Comparison of ENCODE assay signal across 28 cellular contexts in the genomic region with DNA sequence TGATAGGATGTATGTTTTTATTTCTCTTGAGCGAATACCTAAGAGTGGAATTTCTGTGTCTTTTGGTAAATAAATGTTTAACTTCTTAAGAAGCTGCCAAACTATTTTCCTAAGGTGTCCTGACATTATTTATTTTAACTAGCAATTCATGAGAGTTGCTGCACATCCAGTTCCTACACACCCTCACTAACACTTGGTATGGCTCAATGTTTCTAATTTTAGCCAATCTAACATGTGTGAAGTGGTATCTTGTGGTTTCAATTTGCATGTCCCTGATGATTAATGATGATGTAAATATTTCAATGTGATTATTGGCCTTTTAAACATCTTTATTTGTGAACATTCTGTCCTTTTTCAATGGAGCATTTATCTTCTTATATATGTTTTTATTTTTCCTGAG.
"Had no signal": no experiment of that assay in that cellular context is flagged by ENCODE, and none has a peak within 500 bp of the region (broad histone marks: within the 10 kb centered on the region; RNA-seq: fewer than 3 reads in every experiment).

No MANE protein-coding gene starts in this region.

- H3K9ac ChIP-seq: parathyroid adenoma had no signal

- H3K4me3 ChIP-seq: adrenal gland, colonic mucosa, left ventricle myocardium inferior, psoas muscle, sigmoid colon, spleen, suprapubic skin, tibial artery had no signal

- ATAC-seq: activated CD4-positive, CD25-positive, alpha-beta regulatory T cell treated with anti-CD3 and anti-CD28 coated beads, Interleukin-2, amount 50 U/mL, for 24 hours; naive thymus-derived CD4-positive, alpha-beta T cell; psoas muscle; T-helper 17 cell had no signal

- H2AFZ ChIP-seq: parathyroid adenoma had no signal

- DNase-seq: activated CD4-positive, alpha-beta T cell treated with anti-CD3 and anti-CD28 coated beads for 48 hours; activated CD4-positive, alpha-beta T cell treated with anti-CD3 and anti-CD28 coated beads, Interleukin-2, amount 50 U/mL, for 48 hours; activated CD8-positive, alpha-beta memory T cell treated with anti-CD3 and anti-CD28 coated beads, Interleukin-2, amount 50 U/mL, for 4 hours; activated effector memory CD4-positive, alpha-beta T cell treated with anti-CD3 and anti-CD28 coated beads, Interleukin-2, amount 50 U/mL, for 16 hours; activated naive CD4-positive, alpha-beta T cell treated with anti-CD3 and anti-CD28 coated beads for 36 hours; activated naive CD8-positive, alpha-beta T cell treated with anti-CD3 and anti-CD28 coated beads for 36 hours; activated T-cell treated with anti-CD3 and anti-CD28 coated beads, Interleukin-2, amount 50 U/mL, for 1 hour; adrenal gland; aorta; brain microvascular endothelial cell; colonic mucosa; effector CD8-positive, alpha-beta T cell; erythroblast; left ventricle myocardium inferior; naive thymus-derived CD4-positive, alpha-beta T cell; nucleus accumbens; psoas muscle; sigmoid colon; spleen; stimulated activated naive CD4-positive, alpha-beta T cell; SW 1271; T-helper 17 cell; T1000; tibial artery; WERI-Rb-1 had no signal

- H3K27ac ChIP-seq: adrenal gland, brain microvascular endothelial cell, colonic mucosa, left ventricle myocardium inferior, parathyroid adenoma, psoas muscle, sigmoid colon, spleen, suprapubic skin, tibial artery, WERI-Rb-1 had no signal

- H3K36me3 ChIP-seq: adrenal gland, brain microvascular endothelial cell, colonic mucosa, left ventricle myocardium inferior, sigmoid colon, spleen, suprapubic skin, tibial artery, WERI-Rb-1 had no signal

- H3K27me3 ChIP-seq: adrenal gland, brain microvascular endothelial cell, colonic mucosa, sigmoid colon, spleen, suprapubic skin, tibial artery had no signal

- H3K79me2 ChIP-seq: parathyroid adenoma had no signal

- H3K9me3 ChIP-seq: adrenal gland, colonic mucosa, psoas muscle, sigmoid colon, spleen, suprapubic skin, tibial artery had no signal

- H3K4me1 ChIP-seq: adrenal gland, colonic mucosa, left ventricle myocardium inferior, parathyroid adenoma, psoas muscle, sigmoid colon, spleen, suprapubic skin, tibial artery had no signal
